In the genomic region with DNA sequence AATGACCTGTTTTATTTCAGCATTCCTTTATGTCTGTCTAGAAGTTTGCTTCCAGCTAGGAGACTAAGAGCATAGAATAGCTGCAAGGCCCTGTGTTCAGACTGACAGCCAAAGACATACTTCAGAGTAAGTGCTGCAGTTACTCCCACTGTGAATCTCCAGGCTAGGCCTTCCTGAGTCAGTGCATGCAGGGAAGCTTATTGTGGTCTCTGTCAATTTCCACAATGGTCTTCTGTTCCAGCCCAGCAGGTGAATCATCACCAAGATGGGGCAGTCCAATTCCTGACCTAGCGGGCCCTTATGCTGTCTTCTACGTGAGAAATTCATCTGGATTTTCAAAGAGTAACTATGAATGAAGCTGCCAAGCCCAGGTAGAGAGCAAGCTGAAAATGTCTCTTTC, we compare ENCODE assay signal across 1 cellular context.
A peak's percentile ranks its signal among the peaks of the same experiment; 100 is the strongest.
TF ChIP-seq lines count a peak whose summit lies in the region.

No MANE protein-coding gene starts in this region.

TF ChIP-seq in H1, 55 proteins besides CTCF, POLR2A, EP300 and RAD21:
- TF ChIP-seq NANOG (IDR thresholded peaks at IDR 0.05; ENCODE audit: insufficient read depth, low read depth, low read length, poor library complexity, severe bottlenecking) (peak; percentile 88), TAF1 (IDR thresholded peaks at IDR 0.05; ENCODE audit: low read depth, low read length) (no peak), JUND (IDR thresholded peaks at IDR 0.05; ENCODE audit: low read length) (0 out of 2 replicates have a peak, but pooled peaks have one; percentile 56), BRCA1 (IDR thresholded peaks at IDR 0.05; ENCODE audit: low read depth, low read length) (no peak)
